ENCODE assay signal across 1 cellular context in genomic region chr12:15838986-15839385, GRCh38.
TF ChIP-seq lines count a peak whose summit lies in the region.

No MANE protein-coding gene starts in this region.

TF ChIP-seq in IMR-90, 13 proteins besides CTCF, POLR2A, EP300 and RAD21:
- no peak for TF ChIP-seq MAZ (IDR thresholded peaks at IDR 0.05; ENCODE audit: borderline replicate concordance, low read depth, low read length)
- no peak for TF ChIP-seq FOS (IDR thresholded peaks at IDR 0.05; ENCODE audit: low read depth, low read length)
- no peak for TF ChIP-seq NFE2L2 (IDR thresholded peaks at IDR 0.05; ENCODE audit: low read depth, low read length)
- no peak for TF ChIP-seq SMC3 (IDR thresholded peaks at IDR 0.05; ENCODE audit: low read depth, low read length)
- TF ChIP-seq RCOR1 (IDR thresholded peaks at IDR 0.05; ENCODE audit: insufficient replicate concordance, low read length), result no peak
- TF ChIP-seq MAFK (IDR thresholded peaks at IDR 0.05; ENCODE audit: low read depth, low read length), result no peak
- no peak for TF ChIP-seq ELK1 (IDR thresholded peaks at IDR 0.05; ENCODE audit: borderline replicate concordance, low read depth, low read length)
- TF ChIP-seq CEBPB (IDR thresholded peaks at IDR 0.05; ENCODE audit: low read depth, low read length), result no peak
- TF ChIP-seq RFX5 (IDR thresholded peaks at IDR 0.05; ENCODE audit: low read depth, low read length), result no peak
- TF ChIP-seq BHLHE40 (IDR thresholded peaks at IDR 0.05; ENCODE audit: low read depth, low read length), result no peak
- no peak for TF ChIP-seq CHD1 (IDR thresholded peaks at IDR 0.05; ENCODE audit: low read depth, low read length)
- TF ChIP-seq USF2 (IDR thresholded peaks at IDR 0.05; ENCODE audit: low read depth, low read length), result no peak
- no peak for TF ChIP-seq MXI1 (IDR thresholded peaks at IDR 0.05; ENCODE audit: borderline replicate concordance, low read depth, low read length)
TF ChIP-seq in IMR-90: peak in this region for 0.
